ENCODE assay signal across 16 cellular contexts in the genomic region with DNA sequence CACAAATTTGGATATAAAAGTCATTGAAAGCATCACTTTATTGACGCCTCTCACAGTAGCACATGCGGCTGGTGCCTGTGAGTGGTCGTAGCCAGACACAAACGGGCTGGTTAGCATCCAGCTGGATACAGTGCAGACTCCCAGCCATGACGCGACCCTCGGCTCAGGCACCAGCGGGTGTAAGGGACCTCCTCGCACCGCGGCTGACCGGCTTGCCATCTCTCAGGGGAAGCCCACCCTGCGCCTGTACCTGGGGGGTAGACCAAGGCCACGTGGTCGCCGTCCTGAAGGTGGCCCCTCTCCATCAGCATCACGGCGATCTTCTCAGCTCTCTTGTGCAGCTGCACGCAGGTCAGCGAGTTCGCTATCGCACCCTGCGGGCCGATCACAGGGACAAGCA.
DNase-seq lines count a peak whose midpoint lies in the region; ATAC-seq and TF ChIP-seq lines count a peak whose summit lies in the region.
"Had no signal": no experiment of that assay in that cellular context is flagged by ENCODE, and none has a peak within 500 bp of the region (broad histone marks: within the 10 kb centered on the region; RNA-seq: fewer than 3 reads in every experiment).

No MANE protein-coding gene starts in this region.

- ATAC-seq in Right ventricle myocardium superior (ENCODE audit: poor library complexity), result no peak
- ATAC-seq in esophagus mucosa, result peak; percentile 23
- ATAC-seq in HG03565 (IDR thresholded peaks at IDR 0.05; ENCODE audit: unreplicated experiment), result no peak
- no peak for ATAC-seq in HG02610 (IDR thresholded peaks at IDR 0.05; ENCODE audit: unreplicated experiment)
- ATAC-seq: K562 had no signal

- H3K9me3 ChIP-seq in spleen, result no peaks in the 10 kb centered on the region

- no peak overlapping the region for H3K27ac ChIP-seq in spleen

- TF ChIP-seq POLR2A in spleen (IDR thresholded peaks at IDR 0.05), result no peak

- intact Hi-C loops in cardiac septum (cut with DNase I), result no loop called here
- intact Hi-C loops in Right ventricle myocardium superior (cut with DNase I), result no loop called here
- intact Hi-C loops in spleen (cut with DNase I; ENCODE audit: low total_unique reads), result no loop called here

- peaks cover 0 to 57% (median 6%) of the 10 kb centered on the region in 6 donors for H3K36me3 ChIP-seq in spleen

- H3K27me3 ChIP-seq in spleen (replicated peaks in 1 of 7), result no peaks in the 10 kb centered on the region

- H3K4me3 ChIP-seq in spleen, result no peak overlapping the region
- H3K4me3 ChIP-seq: K562 had no signal

- DNase-seq in cardiac septum (ENCODE audit: low spot score), result peak; percentile 66
- DNase-seq in Right ventricle myocardium superior, result no peak
- DNase-seq in spleen, result peak; percentile 72
- DNase-seq in COLO829 (ENCODE audit: low spot score), result no peak
- DNase-seq: C1 segment of cervical spinal cord; CD4-positive, alpha-beta memory T cell; COR-L47; DMS153; DMS79 treated with DMSO at 0.1 percent for 48 hours; GDM1; HCEC 1CT; HFFc6 had no signal

- TF ChIP-seq CTCF in spleen (IDR thresholded peaks at IDR 0.05 in 8 of 11, conservative IDR thresholded peaks at IDR 0.05 in 3 of 11), result no peak

- 95 to 98% (median 96%) methylated on average over 19 to 24 of the region's 24 CpGs for WGBS in spleen, 5 donors

- no peaks in the 10 kb centered on the region for H3K4me1 ChIP-seq in spleen

Comparison
In these comparisons a context has a peak if more than half of its experiments do, and no peak if none do; other contexts are left out.
1. DNase-seq: peak in cardiac septum (single experiment) and spleen (single experiment); none in Right ventricle myocardium superior (single experiment) and COLO829 (single experiment).